Comparison of ENCODE assay signal across 8 cellular contexts in the genomic region with DNA sequence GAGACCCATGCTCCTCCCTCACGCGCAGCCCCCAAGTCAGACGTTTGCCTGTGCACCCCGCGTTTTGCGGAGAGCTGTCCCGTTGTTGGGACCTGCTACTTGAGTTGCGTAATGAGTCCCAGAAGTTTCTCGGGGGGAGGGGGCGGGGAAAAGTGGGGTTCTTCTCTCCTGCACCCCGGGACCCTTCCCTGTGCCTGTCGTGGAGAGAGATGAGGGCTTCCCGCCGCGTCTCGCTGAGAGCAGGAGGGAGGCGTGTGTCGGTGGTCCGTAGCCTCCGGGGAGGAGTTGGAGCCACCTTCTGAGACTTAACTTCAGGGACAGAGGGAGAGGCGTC. TPM values are rescaled to one million over a fixed set of nuclear protein-coding genes. Genes with fewer than 3 reads are reported as not detected.
DNase-seq lines count a peak whose midpoint lies in the region; ATAC-seq and TF ChIP-seq lines count a peak whose summit lies in the region.

No MANE protein-coding gene starts in this region.

- peak overlapping the region; percentile 84 for H3K4me3 Mint-ChIP-seq in activated naive CD8-positive, alpha-beta T cell treated with anti-CD3 and anti-CD28 coated beads, Interleukin-2, amount 50 U/mL, for 24 hours

- no peaks in the 10 kb centered on the region for H3K9me3 ChIP-seq in HUES64 (ENCODE audit: insufficient read depth, low read depth, low read length)
- no peaks in the 10 kb centered on the region for H3K9me3 ChIP-seq in hepatocyte (ENCODE audit: low read depth)

- no peaks in the 10 kb centered on the region for H3K27me3 ChIP-seq in HUES64 (ENCODE audit: insufficient read depth, low read length)
- no peaks in the 10 kb centered on the region for H3K27me3 ChIP-seq in hepatocyte

- DNase-seq in GM12865 (ENCODE audit: low read depth) (no peak), hepatocyte (ENCODE audit: low spot score) (no peak), NCI-H2081 (lab: John Stamatoyannopoulos, UW) (no peak), middle frontal gyrus (ENCODE audit: extremely low spot score, low spot score) (no peak)
- no peak for DNase-seq in activated naive CD8-positive, alpha-beta T cell treated with anti-CD3 and anti-CD28 coated beads, Interleukin-2, amount 50 U/mL, for 24 hours

- peak overlapping the region; percentile 90 for H3K27ac Mint-ChIP-seq in activated naive CD8-positive, alpha-beta T cell treated with anti-CD3 and anti-CD28 coated beads, Interleukin-2, amount 50 U/mL, for 24 hours

- peak overlapping the region; percentile 95 for H3K27ac ChIP-seq in HUES64 (ENCODE audit: low read depth, low read length)
- peak overlapping the region; percentile 94 for H3K27ac ChIP-seq in hepatocyte
- H3K27ac ChIP-seq in skin epidermis = peak overlapping the region; percentile 87 to 99 (median 98)

- no peaks in the 10 kb centered on the region for H3K9me2 ChIP-seq in hepatocyte (replicated peaks; ENCODE audit: insufficient read depth)

- H3K79me2 ChIP-seq in hepatocyte = peaks cover 41% of the 10 kb centered on the region

- H3K4me1 Mint-ChIP-seq in activated naive CD8-positive, alpha-beta T cell treated with anti-CD3 and anti-CD28 coated beads, Interleukin-2, amount 50 U/mL, for 24 hours = peaks cover 60% of the 10 kb centered on the region

- H3K4me1 ChIP-seq in HUES64 (ENCODE audit: insufficient read depth, low read length) (peaks cover 31% of the 10 kb centered on the region), hepatocyte (ENCODE audit: insufficient read depth) (peaks cover 16% of the 10 kb centered on the region)

- H3K4me2 ChIP-seq in hepatocyte = peak overlapping the region; percentile 85

- peak; percentile 7 for ATAC-seq in activated naive CD8-positive, alpha-beta T cell treated with anti-CD3 and anti-CD28 coated beads, Interleukin-2, amount 50 U/mL, for 24 hours
- no peak for ATAC-seq in GM18858 (IDR thresholded peaks at IDR 0.05; ENCODE audit: unreplicated experiment)

- H3K36me3 Mint-ChIP-seq in activated naive CD8-positive, alpha-beta T cell treated with anti-CD3 and anti-CD28 coated beads, Interleukin-2, amount 50 U/mL, for 24 hours (ENCODE audit: low read depth) = no peaks in the 10 kb centered on the region

- no peaks in the 10 kb centered on the region for H4K20me1 ChIP-seq in hepatocyte (ENCODE audit: insufficient read depth, poor library complexity, severe bottlenecking)

- H3K27me3 Mint-ChIP-seq in activated naive CD8-positive, alpha-beta T cell treated with anti-CD3 and anti-CD28 coated beads, Interleukin-2, amount 50 U/mL, for 24 hours = no peaks in the 10 kb centered on the region

- under 1% methylated on average over 21 of the region's 21 CpGs for WGBS in HUES64
- WGBS in hepatocyte (ENCODE audit: low lambda C conversion rate, missing lambda C conversion rate) = 2% methylated on average over 15 of the region's 21 CpGs

- no peaks in the 10 kb centered on the region for H3K9me3 Mint-ChIP-seq in activated naive CD8-positive, alpha-beta T cell treated with anti-CD3 and anti-CD28 coated beads, Interleukin-2, amount 50 U/mL, for 24 hours

- TF ChIP-seq CTCF in GM12865 (IDR thresholded peaks at IDR 0.05; ENCODE audit: insufficient read depth, low read depth, low read length, missing control alignments) (no peak), hepatocyte (IDR thresholded peaks at IDR 0.05; ENCODE audit: poor library complexity) (no peak)

- H2AFZ ChIP-seq in hepatocyte = peak overlapping the region; percentile 75

- H3K9ac ChIP-seq in HUES64 (ENCODE audit: low read depth, low read length) = peak overlapping the region; percentile 74

- no peaks in the 10 kb centered on the region for H3K36me3 ChIP-seq in HUES64 (ENCODE audit: insufficient read depth, low read length)
- H3K36me3 ChIP-seq in hepatocyte (replicated peaks; ENCODE audit: insufficient read depth, low read depth) = no peaks in the 10 kb centered on the region

- H3K4me3 ChIP-seq in GM12865 (ENCODE audit: low read depth, low read length) (peak overlapping the region; percentile 88), HUES64 (ENCODE audit: low read length) (peak overlapping the region; percentile 74), hepatocyte (peak overlapping the region; percentile 86), skin epidermis (peak overlapping the region; percentile 81 to 93 (median 87))

RNA-seq across cellular contexts. Expression of gene AFF1, which starts 0.7 kb away (rescaled TPM):
- 24.0 TPM for polyA plus RNA-seq in HUES64 (2013, experiment 1 of 2)
- 26.2 TPM for polyA plus RNA-seq in HUES64 (2013, experiment 2 of 2)
- 36.1 and 38.7 TPM in 2 replicates for total RNA-seq in hepatocyte
- 28.7 and 31.9 TPM in 2 replicates for polyA plus RNA-seq in hepatocyte

RNA-seq across cellular contexts. Expression of gene C4orf36, which starts 43.2 kb away (rescaled TPM):
- polyA plus RNA-seq in HUES64 (2013, experiment 1 of 2) = 1.3 TPM
- polyA plus RNA-seq in HUES64 (2013, experiment 2 of 2) = 2.2 TPM
- 1.2 and 1.3 TPM in 2 replicates for total RNA-seq in hepatocyte
- 2.0 and 2.3 TPM in 2 replicates for polyA plus RNA-seq in hepatocyte
